ENCODE assay signal across 8 cellular contexts in genomic region chr19:7500811-7501450, GRCh38. TPM values are rescaled to one million over a fixed set of nuclear protein-coding genes. Genes with fewer than 3 reads are reported as not detected.
DNase-seq lines count a peak whose midpoint lies in the region; ATAC-seq, FAIRE-seq and TF ChIP-seq lines count a peak whose summit lies in the region.

No MANE protein-coding gene starts in this region.

- no peaks in the 10 kb centered on the region for H3K9me3 ChIP-seq in osteoblast (ENCODE audit: low read depth, low read length)

- TF ChIP-seq CTCF in GM23338 (conservative IDR thresholded peaks at IDR 0.05; ENCODE audit: low read depth in 2 of 2), result peak in 1 of 2 experiments; percentile 17; a peak in 3 of 4 replicates
- TF ChIP-seq CTCF in osteoblast (IDR thresholded peaks at IDR 0.05; ENCODE audit: extremely low read depth, low read depth, low read length), result no peak

- peak overlapping the region; percentile 68 for H3K4me3 Mint-ChIP-seq in GM23338
- H3K4me3 Mint-ChIP-seq in activated T-cell treated with anti-CD3 and anti-CD28 coated beads, Interleukin-2, amount 50 U/mL, for 72 hours, result peak overlapping the region; percentile 74 to 76

- H3K36me3 ChIP-seq in GM23338 (ENCODE audit: insufficient read depth) (no peaks in the 10 kb centered on the region), osteoblast (ENCODE audit: insufficient read depth, low read length) (no peaks in the 10 kb centered on the region)

- H2AFZ ChIP-seq in GM23338 (peak overlapping the region; percentile 86), osteoblast (ENCODE audit: low read length) (no peak overlapping the region)

- H3K4me3 ChIP-seq in GM23338 (peak overlapping the region; percentile 52), osteoblast (ENCODE audit: insufficient read depth, low read length) (peak overlapping the region; percentile 50)

- peaks cover 6% of the 10 kb centered on the region; the same call in 1 of the 2 replicates for H3F3A ChIP-seq in GM23338 (replicated peaks; ENCODE audit: low read depth)

- no peaks in the 10 kb centered on the region for H3K9me2 ChIP-seq in GM23338 (ENCODE audit: insufficient read depth)

- FAIRE-seq in frontal cortex (lab: Jason Lieb, UNC), result no peak
- peak; percentile 96 for FAIRE-seq in urothelium cell line (lab: Jason Lieb, UNC)

- no peaks in the 10 kb centered on the region for H3K79me2 ChIP-seq in GM23338 (replicated peaks; ENCODE audit: insufficient read depth)
- H3K79me2 ChIP-seq in osteoblast (ENCODE audit: insufficient read depth, low read length), result no peaks in the 10 kb centered on the region

- no peak overlapping the region for H3K27ac ChIP-seq in GM23338 (ENCODE audit: low read depth)
- no peak overlapping the region for H3K27ac ChIP-seq in osteoblast (ENCODE audit: low read depth, low read length)

- peaks cover 39% of the 10 kb centered on the region for H3K27me3 ChIP-seq in GM23338 (ENCODE audit: insufficient read depth)
- H3K27me3 ChIP-seq in osteoblast (ENCODE audit: insufficient read depth, low read length), result peaks cover 10% of the 10 kb centered on the region

- peaks cover 13% of the 10 kb centered on the region for H3K4me1 ChIP-seq in GM23338 (ENCODE audit: insufficient read depth)
- no peaks in the 10 kb centered on the region for H3K4me1 ChIP-seq in osteoblast (ENCODE audit: insufficient read depth, low read length)

- H4K20me1 ChIP-seq in GM23338 (replicated peaks; ENCODE audit: insufficient read depth), result no peaks in the 10 kb centered on the region
- H4K20me1 ChIP-seq in osteoblast (ENCODE audit: insufficient read depth, low read length), result no peaks in the 10 kb centered on the region

- no peak overlapping the region for H3K27ac Mint-ChIP-seq in GM23338
- no peak overlapping the region for H3K27ac Mint-ChIP-seq in activated T-cell treated with anti-CD3 and anti-CD28 coated beads, Interleukin-2, amount 50 U/mL, for 72 hours

- peaks cover 19% of the 10 kb centered on the region for H3K27me3 Mint-ChIP-seq in GM23338 (ENCODE audit: insufficient read depth, low read depth, poor library complexity)
- H3K27me3 Mint-ChIP-seq in activated T-cell treated with anti-CD3 and anti-CD28 coated beads, Interleukin-2, amount 50 U/mL, for 72 hours (ENCODE audit: low read depth), result peaks cover 36% of the 10 kb centered on the region

- H3K4me2 ChIP-seq in GM23338 (peak overlapping the region; percentile 77), osteoblast (ENCODE audit: insufficient read depth, low read length) (peak overlapping the region; percentile 76)

- DNase-seq in GM23338 (ENCODE audit: low spot score) (peak; percentile 96), NCI-H446 treated with DMSO at 0.1 percent for 48 hours (lab: John Stamatoyannopoulos, UW) (peak; percentile 24), frontal cortex (ENCODE audit: low spot score in 2 of 2) (peak; percentile 82 to 84), osteoblast (ENCODE audit: insufficient read length, low spot score, missing footprints) (peak; percentile 85), urothelium cell line (ENCODE audit: low spot score) (peak; percentile 87), NK-92 (lab: John Stamatoyannopoulos, UW; ENCODE audit: unreplicated experiment) (no peak), epidermal melanocyte (ENCODE audit: insufficient read length, low spot score) (no peak)
- peak; percentile 64 to 69 for DNase-seq in activated T-cell treated with anti-CD3 and anti-CD28 coated beads, Interleukin-2, amount 50 U/mL, for 72 hours

- ATAC-seq in GM23338, result peak; percentile 76
- ATAC-seq in activated T-cell treated with anti-CD3 and anti-CD28 coated beads, Interleukin-2, amount 50 U/mL, for 72 hours (replicated peaks in 1 of 2), result peak; percentile 70

- peaks cover 7% of the 10 kb centered on the region for H3K4me1 Mint-ChIP-seq in GM23338
- H3K4me1 Mint-ChIP-seq in activated T-cell treated with anti-CD3 and anti-CD28 coated beads, Interleukin-2, amount 50 U/mL, for 72 hours (ENCODE audit: low read depth), result peaks cover 5% of the 10 kb centered on the region

- no peaks in the 10 kb centered on the region for H3K36me3 Mint-ChIP-seq in GM23338 (ENCODE audit: low read depth)
- H3K36me3 Mint-ChIP-seq in activated T-cell treated with anti-CD3 and anti-CD28 coated beads, Interleukin-2, amount 50 U/mL, for 72 hours (ENCODE audit: insufficient read depth in 2 of 2), result peaks cover 0 to 2% of the 10 kb centered on the region in 2 donors

- no peaks in the 10 kb centered on the region; the same call in 2 of the 3 replicates for H3K9me3 Mint-ChIP-seq in GM23338
- H3K9me3 Mint-ChIP-seq in activated T-cell treated with anti-CD3 and anti-CD28 coated beads, Interleukin-2, amount 50 U/mL, for 72 hours, result no peaks in the 10 kb centered on the region

TF ChIP-seq in GM23338, 12 proteins besides CTCF, POLR2A, EP300 and RAD21:
- TF ChIP-seq, protein P1, sequence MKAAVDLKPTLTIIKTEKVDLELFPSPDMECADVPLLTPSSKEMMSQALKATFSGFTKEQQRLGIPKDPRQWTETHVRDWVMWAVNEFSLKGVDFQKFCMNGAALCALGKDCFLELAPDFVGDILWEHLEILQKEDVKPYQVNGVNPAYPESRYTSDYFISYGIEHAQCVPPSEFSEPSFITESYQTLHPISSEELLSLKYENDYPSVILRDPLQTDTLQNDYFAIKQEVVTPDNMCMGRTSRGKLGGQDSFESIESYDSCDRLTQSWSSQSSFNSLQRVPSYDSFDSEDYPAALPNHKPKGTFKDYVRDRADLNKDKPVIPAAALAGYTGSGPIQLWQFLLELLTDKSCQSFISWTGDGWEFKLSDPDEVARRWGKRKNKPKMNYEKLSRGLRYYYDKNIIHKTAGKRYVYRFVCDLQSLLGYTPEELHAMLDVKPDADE (IDR thresholded peaks at IDR 0.05), result no peak
- TF ChIP-seq POLR2AphosphoS5 (IDR thresholded peaks at IDR 0.05; ENCODE audit: low read depth), result peak; percentile 78

RNA-seq across cellular contexts. Expression of gene PEX11G, which starts 12.1 kb away (rescaled TPM):
- total RNA-seq in GM23338 (2014; rRNA removed; shearing (Covaris generic)), result 1.2 and 2.2 TPM in 2 replicates
- polyA plus RNA-seq in GM23338 (2016; fragmentation: Nextera tagmentation; extraction: Ambion mirVana), result 2.2 and 3.1 TPM in 2 replicates
- 1 to 10 TPM; 1.1 to 3.4 TPM for total RNA-seq in activated T-cell treated with anti-CD3 and anti-CD28 coated beads, Interleukin-2, amount 50 U/mL, for 72 hours
- total RNA-seq in frontal cortex, result 1.2 TPM
- total RNA-seq in osteoblast, result 2.9 and 4.1 TPM in 2 replicates

RNA-seq across cellular contexts. Expression of gene ZNF358, which starts 15.0 kb away (rescaled TPM):
- total RNA-seq in GM23338 (2014; rRNA removed; shearing (Covaris generic)), result 36.7 and 52.9 TPM in 2 replicates
- 23.8 and 28.2 TPM in 2 replicates for polyA plus RNA-seq in GM23338 (2016; fragmentation: Nextera tagmentation; extraction: Ambion mirVana)
- 10 to 100 TPM; 13.6 to 14.1 TPM for total RNA-seq in activated T-cell treated with anti-CD3 and anti-CD28 coated beads, Interleukin-2, amount 50 U/mL, for 72 hours
- total RNA-seq in frontal cortex, result 10.6 TPM
- 25.0 and 26.1 TPM in 2 replicates for total RNA-seq in osteoblast

RNA-seq across cellular contexts. Expression of gene MCOLN1, which starts 21.5 kb away (rescaled TPM):
- 7.2 and 11.0 TPM in 2 replicates for total RNA-seq in GM23338 (2014; rRNA removed; shearing (Covaris generic))
- 16.1 and 16.2 TPM in 2 replicates for polyA plus RNA-seq in GM23338 (2016; fragmentation: Nextera tagmentation; extraction: Ambion mirVana)
- total RNA-seq in activated T-cell treated with anti-CD3 and anti-CD28 coated beads, Interleukin-2, amount 50 U/mL, for 72 hours, result 10 to 100 TPM in 1 of 2 donors, 1 to 10 TPM in 1; 9.5 to 11.8 TPM
- total RNA-seq in frontal cortex, result 7.7 TPM
- total RNA-seq in osteoblast, result 16.6 and 21.2 TPM in 2 replicates

RNA-seq across cellular contexts. Expression of gene PNPLA6, which starts 34.6 kb away (rescaled TPM):
- 135 and 147 TPM in 2 replicates for total RNA-seq in GM23338 (2014; rRNA removed; shearing (Covaris generic))
- polyA plus RNA-seq in GM23338 (2016; fragmentation: Nextera tagmentation; extraction: Ambion mirVana), result 66.6 and 74.1 TPM in 2 replicates
- total RNA-seq in activated T-cell treated with anti-CD3 and anti-CD28 coated beads, Interleukin-2, amount 50 U/mL, for 72 hours, result 100 to 1,000 TPM; 102 to 144 TPM
- total RNA-seq in frontal cortex, result 45.2 TPM
- total RNA-seq in osteoblast, result 75.1 and 83.6 TPM in 2 replicates

Comparison
In these comparisons a context has a peak if more than half of its experiments do, and no peak if none do; other contexts are left out.
1. DNase-seq: peak in GM23338 (single experiment), NCI-H446 treated with DMSO at 0.1 percent for 48 hours (single experiment), activated T-cell treated with anti-CD3 and anti-CD28 coated beads, Interleukin-2, amount 50 U/mL, for 72 hours (2 of 2), frontal cortex (2 of 2), osteoblast (single experiment) and urothelium cell line (single experiment); none in NK-92 (single experiment) and epidermal melanocyte (single experiment).